In the genomic region with DNA sequence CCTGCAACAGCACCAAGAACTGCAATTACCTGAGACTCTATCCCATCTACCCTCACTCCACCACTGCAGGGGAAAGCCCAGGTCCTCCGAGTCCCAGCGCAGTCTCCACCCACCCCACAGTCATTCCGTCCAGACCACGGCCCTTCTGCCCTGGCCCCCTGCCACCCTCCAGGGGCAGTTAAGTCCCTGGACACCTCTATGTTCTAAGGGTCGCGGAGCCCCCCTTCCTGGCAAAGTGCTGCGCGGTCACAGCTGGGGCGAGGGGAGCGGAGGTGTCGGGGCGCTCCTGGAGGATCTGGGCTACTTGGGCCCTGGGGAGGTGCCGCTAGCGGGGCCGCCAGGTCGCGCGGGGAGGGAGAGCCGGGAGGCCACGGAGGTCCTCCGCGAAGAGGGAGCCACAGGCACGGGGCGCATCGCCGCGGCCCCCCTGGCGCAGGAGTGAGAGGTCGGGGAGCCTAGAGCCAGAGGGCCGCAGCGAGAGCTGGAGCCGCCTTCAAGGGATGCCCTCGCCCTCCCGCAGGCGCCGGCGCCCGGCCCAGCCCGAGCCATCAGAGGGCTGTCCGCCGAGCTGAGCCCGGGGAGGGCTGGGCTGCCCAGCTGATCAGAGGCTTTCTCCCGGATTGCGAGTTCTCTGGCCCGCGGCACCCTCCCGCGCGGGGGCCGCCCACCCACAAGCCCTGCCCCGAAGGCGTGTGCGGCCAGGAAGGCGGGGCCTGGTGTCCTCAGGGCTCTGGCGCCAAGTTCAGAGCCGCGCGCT, we compare ENCODE assay signal across 8 cellular contexts. TPM values are rescaled to one million over a fixed set of nuclear protein-coding genes. Genes with fewer than 3 reads are reported as not detected.
DNase-seq lines count a peak whose midpoint lies in the region; ATAC-seq, FAIRE-seq and TF ChIP-seq lines count a peak whose summit lies in the region.

No MANE protein-coding gene starts in this region.

- H3K36me3 ChIP-seq in ascending aorta (no peaks in the 10 kb centered on the region), right atrium auricular region (no peaks in the 10 kb centered on the region)

- H3K9me3 Mint-ChIP-seq in progenitor cell of endocrine pancreas (ENCODE audit: low read depth) = no peaks in the 10 kb centered on the region

- H3K4me3 ChIP-seq in ascending aorta (peak overlapping the region; percentile 65 to 84), right atrium auricular region (peak overlapping the region; percentile 47 to 63)

- H3K9me3 ChIP-seq in ascending aorta (no peaks in the 10 kb centered on the region), right atrium auricular region (no peaks in the 10 kb centered on the region)

- H3K27me3 ChIP-seq in ascending aorta = no peaks in the 10 kb centered on the region
- no peaks in the 10 kb centered on the region for H3K27me3 ChIP-seq in right atrium auricular region

- H3K27ac ChIP-seq in ascending aorta (peak overlapping the region; percentile 61 to 73), right atrium auricular region (peak overlapping the region; percentile 58 to 63)

- peak; percentile 29 for ATAC-seq in HG03108 (IDR thresholded peaks at IDR 0.05; ENCODE audit: unreplicated experiment)
- ATAC-seq in GM19455 (IDR thresholded peaks at IDR 0.05; ENCODE audit: unreplicated experiment) = no peak

- FAIRE-seq in urothelium cell line (lab: Jason Lieb, UNC) = no peak

- H3K36me3 Mint-ChIP-seq in progenitor cell of endocrine pancreas (ENCODE audit: insufficient read depth) = no peaks in the 10 kb centered on the region

- DNase-seq in D341Med (ENCODE audit: low spot score) (peak; percentile 72), T-helper 1 cell (peak; percentile 48 to 66 (median 54)), ascending aorta (ENCODE audit: low spot score in 2 of 2) (peak; percentile 59 to 89), right atrium auricular region (ENCODE audit: low spot score) (peak; percentile 83), progenitor cell of endocrine pancreas (ENCODE audit: low spot score, unreplicated experiment) (peak; percentile 41), urothelium cell line (ENCODE audit: low spot score) (peak; percentile 73)

- H3K4me1 ChIP-seq in ascending aorta (peaks cover 0 to 8% of the 10 kb centered on the region in 2 donors), right atrium auricular region (peaks cover 0 to 24% of the 10 kb centered on the region in 2 donors)

- H3K27me3 Mint-ChIP-seq in progenitor cell of endocrine pancreas = peaks cover 66% of the 10 kb centered on the region

- H3K4me1 Mint-ChIP-seq in progenitor cell of endocrine pancreas (ENCODE audit: low read depth) = peaks cover 8% of the 10 kb centered on the region

- TF ChIP-seq CTCF in ascending aorta (IDR thresholded peaks at IDR 0.05) = no peak
- no peak for TF ChIP-seq CTCF in right atrium auricular region (IDR thresholded peaks at IDR 0.05)
- no peak for TF ChIP-seq CTCF in progenitor cell of endocrine pancreas (IDR thresholded peaks at IDR 0.05; ENCODE audit: unreplicated experiment)

- H3K27ac Mint-ChIP-seq in progenitor cell of endocrine pancreas = no peak overlapping the region

- intact Hi-C loops in ascending aorta (cut with DNase I) = loop anchor here (2.0 to 10.0 kb wide), 2 partner anchors 30 to 258 kb away; no protein-coding TSS in a partner anchor

- peak overlapping the region; percentile 59 for H3K4me3 Mint-ChIP-seq in progenitor cell of endocrine pancreas (ENCODE audit: low read depth)

RNA-seq across cellular contexts. Expression of a gene that starts 4.2 kb away (rescaled TPM):
- total RNA-seq in ascending aorta = not detected
- not detected for total RNA-seq in right atrium auricular region
- total RNA-seq in progenitor cell of endocrine pancreas = not detected in 2 replicates
